In genomic region chr7:31121641-31122040, GRCh38 we compare ENCODE assay signal across 18 cellular contexts.
"Had no signal": no experiment of that assay in that cellular context is flagged by ENCODE, and none has a peak within 500 bp of the region (broad histone marks: within the 10 kb centered on the region; RNA-seq: fewer than 3 reads in every experiment).

No MANE protein-coding gene starts in this region.

- H3K4me3 ChIP-seq: testis had no signal

- H3K27ac Mint-ChIP-seq: activated naive CD8-positive, alpha-beta T cell treated with anti-CD3 and anti-CD28 coated beads, Interleukin-2, amount 50 U/mL, for 24 hours; activated T-helper 1 cell treated with anti-CD3 and anti-CD28 coated beads, Interleukin-12 subunit alpha, Interleukin-12 subunit beta, Interleukin-2, Interleukin-4 antibody, amounts not matched to agents 30 ng/mL and 10 ng/mL and 1 ng/mL, durations not matched to agents 14 hours and 24 hours and 36 hours; nephron had no signal

- H3K27me3 ChIP-seq: testis had no signal

- DNase-seq: activated gamma-delta T cell; activated naive CD4-positive, alpha-beta T cell treated with anti-CD3 and anti-CD28 coated beads, Interleukin-2, amount 50 U/mL, for 16 hours; activated naive CD8-positive, alpha-beta T cell treated with anti-CD3 and anti-CD28 coated beads, Interleukin-2, amount 50 U/mL, for 24 hours; cerebellar nuclear complex; cortex of kidney; kidney; midbrain; occipital lobe; posterior cingulate gyrus; stimulated activated CD4-positive, alpha-beta T cell treated with anti-CD3 and anti-CD28 coated beads, Interleukin-2, amount 100 ng/mL, for 48 hours; stimulated activated naive CD4-positive, alpha-beta T cell; T-helper 9 cell; testis; trophoblast cell had no signal

- H3K36me3 Mint-ChIP-seq: WTC11 had no signal

- H3K4me1 Mint-ChIP-seq: activated naive CD8-positive, alpha-beta T cell treated with anti-CD3 and anti-CD28 coated beads, Interleukin-2, amount 50 U/mL, for 24 hours had no signal

- H3K27ac ChIP-seq: epithelial cell of prostate, testis had no signal

- H3K9me3 Mint-ChIP-seq: activated naive CD8-positive, alpha-beta T cell treated with anti-CD3 and anti-CD28 coated beads, Interleukin-2, amount 50 U/mL, for 24 hours; activated T-helper 1 cell treated with anti-CD3 and anti-CD28 coated beads, Interleukin-12 subunit alpha, Interleukin-12 subunit beta, Interleukin-2, Interleukin-4 antibody, amounts not matched to agents 30 ng/mL and 10 ng/mL and 1 ng/mL, durations not matched to agents 14 hours and 24 hours and 36 hours; nephron had no signal

- ATAC-seq: activated naive CD8-positive, alpha-beta T cell treated with anti-CD3 and anti-CD28 coated beads, Interleukin-2, amount 50 U/mL, for 24 hours had no signal

- H3K4me1 ChIP-seq: testis had no signal

- H3K9me3 ChIP-seq: testis had no signal

- H3K4me3 Mint-ChIP-seq: activated naive CD8-positive, alpha-beta T cell treated with anti-CD3 and anti-CD28 coated beads, Interleukin-2, amount 50 U/mL, for 24 hours; activated T-helper 1 cell treated with anti-CD3 and anti-CD28 coated beads, Interleukin-12 subunit alpha, Interleukin-12 subunit beta, Interleukin-2, Interleukin-4 antibody, amounts not matched to agents 30 ng/mL and 10 ng/mL and 1 ng/mL, durations not matched to agents 14 hours and 24 hours and 36 hours; nephron; WTC11 had no signal
